Comparison of ENCODE assay signal across 12 cellular contexts in the genomic region with DNA sequence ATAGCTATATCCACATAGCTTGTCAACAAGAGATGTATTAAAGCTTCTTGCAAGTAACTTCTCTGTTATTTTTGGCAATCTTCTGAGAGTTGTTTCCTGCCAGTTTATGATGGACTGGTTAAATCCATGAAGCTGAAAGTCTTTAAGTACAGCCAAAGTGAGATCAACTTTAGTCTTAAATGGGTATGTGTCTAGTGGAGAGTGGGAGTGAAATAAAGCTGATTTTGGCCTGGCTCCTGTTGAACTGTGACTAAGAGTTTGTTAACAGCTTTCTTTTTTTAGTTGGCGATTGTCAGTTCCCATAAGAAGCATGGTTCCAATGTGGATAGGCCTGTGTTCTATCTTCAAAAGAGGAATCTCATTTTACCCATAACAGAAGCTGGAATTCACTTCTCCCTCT.
DNase-seq lines count a peak whose midpoint lies in the region; ATAC-seq and TF ChIP-seq lines count a peak whose summit lies in the region.
"Had no signal": no experiment of that assay in that cellular context is flagged by ENCODE, and none has a peak within 500 bp of the region (broad histone marks: within the 10 kb centered on the region; RNA-seq: fewer than 3 reads in every experiment).

No MANE protein-coding gene starts in this region.

- no peak for DNase-seq in left ventricle myocardium superior
- DNase-seq in cardiac septum (ENCODE audit: low spot score), result no peak
- peak; percentile 1 for DNase-seq in fibroblast of the conjunctiva (ENCODE audit: low read depth)
- DNase-seq in thoracic aorta (ENCODE audit: low spot score), result no peak
- DNase-seq in stimulated activated naive CD8-positive, alpha-beta T cell treated with anti-CD3 and anti-CD28 coated beads, Interleukin-15, Interleukin-2, amounts not matched to agents 100 U/mL and 50 U/mL, for 24 hours, result no peak
- no peak for DNase-seq in SKM-1 (lab: John Stamatoyannopoulos, UW; ENCODE audit: unreplicated experiment)
- DNase-seq: ACHN; CD4-positive, CD25-positive, alpha-beta regulatory T cell; GF-D8 had no signal

- intact Hi-C loops in left ventricle myocardium superior (cut with micrococcal nuclease), result no loop called here
- intact Hi-C loops in cardiac septum (cut with DNase I), result no loop called here

- H3K27ac ChIP-seq in thoracic aorta, result peak overlapping the region; percentile 35 to 50
- H3K27ac ChIP-seq: BLaER1 treated with 17β-estradiol and CSF1 and Interleukin-3, amounts not matched to agents 10 nM and 100 nM had no signal

- H3K36me3 ChIP-seq in thoracic aorta, result no peaks in the 10 kb centered on the region
- H3K36me3 ChIP-seq: BLaER1 treated with 17β-estradiol and CSF1 and Interleukin-3, amounts not matched to agents 10 nM and 100 nM; HAP-1 had no signal

- H3K4me3 ChIP-seq in thoracic aorta, result no peak overlapping the region
- H3K4me3 ChIP-seq: BLaER1 treated with 17β-estradiol and CSF1 and Interleukin-3, amounts not matched to agents 10 nM and 100 nM; HAP-1 had no signal

- peaks cover 0 to 26% of the 10 kb centered on the region in 2 donors for H3K4me1 ChIP-seq in thoracic aorta (ENCODE audit: control insufficient read depth in 1 of 2, low read depth in 2 of 2)
- H3K4me1 ChIP-seq: BLaER1 treated with 17β-estradiol and CSF1 and Interleukin-3, amounts not matched to agents 10 nM and 100 nM; HAP-1 had no signal

- no peaks in the 10 kb centered on the region for H3K27me3 ChIP-seq in thoracic aorta (replicated peaks; ENCODE audit: insufficient read depth)
- H3K27me3 ChIP-seq: BLaER1 treated with 17β-estradiol and CSF1 and Interleukin-3, amounts not matched to agents 10 nM and 100 nM had no signal

- no peaks in the 10 kb centered on the region for H3K9me3 ChIP-seq in thoracic aorta
- H3K9me3 ChIP-seq: HAP-1 had no signal

- peak; percentile 55 for ATAC-seq in left ventricle myocardium superior
- ATAC-seq in thoracic aorta (ENCODE audit: insufficient number of reproducible peaks, low FRiP score, low read depth), result peak; percentile 60
- no peak for ATAC-seq in stimulated activated naive CD8-positive, alpha-beta T cell treated with anti-CD3 and anti-CD28 coated beads, Interleukin-15, Interleukin-2, amounts not matched to agents 100 U/mL and 50 U/mL, for 24 hours
- no peak for ATAC-seq in GM21529 (IDR thresholded peaks at IDR 0.05; ENCODE audit: unreplicated experiment)

- no peak for TF ChIP-seq CTCF in thoracic aorta (IDR thresholded peaks at IDR 0.05)

Comparison
In these comparisons a context has a peak if more than half of its experiments do, and no peak if none do; other contexts are left out.
1. ATAC-seq: peak in left ventricle myocardium superior (single experiment) and thoracic aorta (single experiment); none in stimulated activated naive CD8-positive, alpha-beta T cell treated with anti-CD3 and anti-CD28 coated beads, Interleukin-15, Interleukin-2, amounts not matched to agents 100 U/mL and 50 U/mL, for 24 hours (single experiment) and GM21529 (single experiment).